In the genomic region with DNA sequence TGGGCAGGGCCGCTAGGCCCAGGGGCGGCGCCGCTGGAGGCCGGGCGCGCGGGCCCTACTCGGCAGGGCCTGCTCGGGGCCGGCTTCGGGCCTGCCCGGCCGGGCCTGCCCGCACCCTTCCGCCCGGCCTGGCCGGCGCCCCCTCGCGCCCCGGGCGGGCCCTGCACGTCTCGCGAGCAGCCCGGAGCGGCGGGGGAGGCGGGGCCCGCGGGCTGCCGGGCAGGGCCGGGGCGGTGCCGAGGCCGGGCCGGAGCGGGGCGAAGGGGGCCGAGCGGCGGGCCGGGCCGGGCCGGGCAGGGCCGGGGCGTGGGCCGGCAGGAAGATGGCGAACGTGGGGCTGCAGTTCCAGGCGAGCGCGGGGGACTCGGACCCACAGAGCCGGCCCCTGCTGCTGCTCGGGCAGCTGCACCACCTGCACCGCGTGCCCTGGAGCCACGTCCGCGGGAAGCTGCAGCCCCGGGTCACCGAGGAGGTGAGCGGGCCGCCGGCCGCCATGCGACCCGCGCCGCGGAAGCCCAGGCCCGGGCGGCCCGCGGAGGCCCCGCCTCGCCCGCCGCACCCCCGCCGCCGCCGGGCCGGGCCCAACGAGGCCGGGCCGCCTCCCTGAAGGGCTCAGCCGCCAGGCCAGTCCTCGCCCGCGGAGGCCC, we compare ENCODE assay signal across 8 cellular contexts. TPM values are rescaled to one million over a fixed set of nuclear protein-coding genes. Genes with fewer than 3 reads are reported as not detected.
DNase-seq lines count a peak whose midpoint lies in the region; ATAC-seq, FAIRE-seq and TF ChIP-seq lines count a peak whose summit lies in the region.

Gene NPEPL1 (plus strand): TSS at position 222 of the 647 bp plus-strand sequence. CDS start 101 bp downstream, at position 323.

- H3K9ac ChIP-seq in DND-41 (ENCODE audit: low read depth, low read length) = peak within 1 kb of the TSS; percentile 77
- H3K9ac ChIP-seq in Karpas-422 (ENCODE audit: low read length) = peak within 1 kb of the TSS; percentile 81
- H3K9ac ChIP-seq in keratinocyte (ENCODE audit: control insufficient read depth, extremely low read depth, insufficient read depth, low read length) = peak within 1 kb of the TSS; percentile 67

- peak; percentile 56 for TF ChIP-seq CTCF in DND-41 (IDR thresholded peaks at IDR 0.05; ENCODE audit: borderline replicate concordance, extremely low read depth, low read length, poor library complexity, severe bottlenecking)
- no peak for TF ChIP-seq CTCF in WI38 (IDR thresholded peaks at IDR 0.05; ENCODE audit: low read depth, low read length)
- no peak for TF ChIP-seq CTCF in cardiac fibroblast (IDR thresholded peaks at IDR 0.05; ENCODE audit: low read depth, low read length)
- peak in 1 of 3 experiments; percentile 47 for TF ChIP-seq CTCF in keratinocyte (optimal IDR thresholded peaks at IDR 0.05 in 1 of 3, IDR thresholded peaks at IDR 0.05 in 1 of 3, conservative IDR thresholded peaks at IDR 0.05 in 1 of 3; ENCODE audit: extremely low read depth in 1 of 3, insufficient read depth in 2 of 3, low read length in 3 of 3)

- H3K4me2 ChIP-seq in DND-41 (ENCODE audit: insufficient read depth, low read length) (peak within 1 kb of the TSS; percentile 83), Karpas-422 (ENCODE audit: low read depth, low read length, poor library complexity, severe bottlenecking) (peak within 1 kb of the TSS; percentile 87), keratinocyte (ENCODE audit: control insufficient read depth, extremely low read depth, insufficient read depth, low read depth, low read length) (peak within 1 kb of the TSS; percentile 49)

- H3K27me3 ChIP-seq in DND-41 (ENCODE audit: insufficient read depth, low read length, poor library complexity) = no peaks in the 10 kb centered on the region
- H3K27me3 ChIP-seq in Karpas-422 (ENCODE audit: low read length) = no peaks in the 10 kb centered on the region
- no peaks in the 10 kb centered on the region for H3K27me3 ChIP-seq in keratinocyte (ENCODE audit: control insufficient read depth, extremely low read depth, insufficient read depth, low read length)

- H2AFZ ChIP-seq in DND-41 (ENCODE audit: low read depth, low read length) (peak within 1 kb of the TSS; percentile 97), Karpas-422 (ENCODE audit: low read length) (peak within 1 kb of the TSS; percentile 42; the same call in 1 of the 2 replicates), keratinocyte (ENCODE audit: control insufficient read depth, low read length) (peak within 1 kb of the TSS; percentile 46)

- dilution Hi-C loops in keratinocyte (cut with MboI; ENCODE audit: extremely low pct_ligation_motif_present, low sequenced_read_pairs) = no loop called here

- H3K79me2 ChIP-seq in DND-41 (ENCODE audit: insufficient read depth, low read length) (peaks cover 21% of the 10 kb centered on the region), Karpas-422 (ENCODE audit: low read length) (peaks cover 13% of the 10 kb centered on the region), keratinocyte (ENCODE audit: control insufficient read depth, insufficient read depth, low read length) (no peaks in the 10 kb centered on the region)

- H3K9me1 ChIP-seq in keratinocyte (ENCODE audit: control insufficient read depth, extremely low read depth, insufficient read depth, low read length) = no peaks in the 10 kb centered on the region

- peaks cover 36% of the 10 kb centered on the region for H3K36me3 ChIP-seq in DND-41 (ENCODE audit: insufficient read depth, low read length)
- peaks cover 3% of the 10 kb centered on the region; the same call in 1 of the 2 replicates for H3K36me3 ChIP-seq in Karpas-422 (ENCODE audit: insufficient read depth, low read length)
- peaks cover 0 to 2% of the 10 kb centered on the region in 2 experiments for H3K36me3 ChIP-seq in keratinocyte (ENCODE audit: control insufficient read depth in 2 of 2, extremely low read depth in 1 of 2, insufficient read depth in 2 of 2, low read length in 2 of 2)

- H3K4me3 ChIP-seq in DND-41 (ENCODE audit: low read depth in 1 of 2, low read length in 2 of 2) (peak within 1 kb of the TSS; percentile 35 to 72; a peak in 3 of 4 replicates), Karpas-422 (ENCODE audit: low read length) (peak within 1 kb of the TSS; percentile 72), WI38 (ENCODE audit: low read depth, low read length) (peak within 1 kb of the TSS; percentile 40), cardiac fibroblast (replicated peaks in 1 of 2; ENCODE audit: low read depth in 2 of 2, low read length in 2 of 2) (peak within 1 kb of the TSS; percentile 43 to 51), keratinocyte (ENCODE audit: control insufficient read depth in 2 of 3, extremely low read depth in 1 of 3, insufficient read depth in 2 of 3, low read depth in 1 of 3, low read length in 3 of 3) (peak within 1 kb of the TSS; percentile 23 to 52 (median 31))

- FAIRE-seq in keratinocyte (lab: Jason Lieb, UNC) = no peak

- DNase-seq in DND-41 = peak; percentile 61
- peak; percentile 92 for DNase-seq in Karpas-422
- DNase-seq in cardiac fibroblast (ENCODE audit: low read depth in 2 of 2) = peak; percentile 67 to 84
- no peak for DNase-seq in keratinocyte (ENCODE audit: low read depth, low spot score)
- DNase-seq in stimulated activated CD4-positive, alpha-beta T cell treated with anti-CD3 and anti-CD28 coated beads, Interleukin-1b, Interleukin-23, amount 100 ng/mL, for 24 hours (ENCODE audit: low read depth in 4 of 4, low spot score in 1 of 4) = peak; percentile 28 to 57 (median 34)
- no peak for DNase-seq in NCI-H2107 (lab: John Stamatoyannopoulos, UW)

- peak within 1 kb of the TSS; percentile 78 for H3K27ac ChIP-seq in DND-41 (ENCODE audit: low read length)
- peak within 1 kb of the TSS; percentile 52 for H3K27ac ChIP-seq in Karpas-422 (ENCODE audit: low read length)
- H3K27ac ChIP-seq in keratinocyte (ENCODE audit: control insufficient read depth, insufficient read depth, low read length) = peak within 1 kb of the TSS; percentile 13

- H3K9me2 ChIP-seq in Karpas-422 (replicated peaks; ENCODE audit: insufficient read depth, low read length) = no peaks in the 10 kb centered on the region

- ATAC-seq in DND-41 (ENCODE audit: insufficient read depth, low read depth) = peak; percentile 84
- ATAC-seq in GM21529 (IDR thresholded peaks at IDR 0.05; ENCODE audit: unreplicated experiment) = peak; percentile 96

- H3K4me1 ChIP-seq in DND-41 (ENCODE audit: insufficient read depth, low read length) (peaks cover 28% of the 10 kb centered on the region), Karpas-422 (ENCODE audit: low read length) (peaks cover 17% of the 10 kb centered on the region), keratinocyte (ENCODE audit: control insufficient read depth, extremely low read depth, insufficient read depth, low read length) (peaks cover 10% of the 10 kb centered on the region)

- H3K9me3 ChIP-seq in DND-41 (ENCODE audit: insufficient read depth, low read length, severe bottlenecking) (no peaks in the 10 kb centered on the region), Karpas-422 (ENCODE audit: low read length) (no peaks in the 10 kb centered on the region), keratinocyte (ENCODE audit: control insufficient read depth, low read depth, low read length) (no peaks in the 10 kb centered on the region)

- no peaks in the 10 kb centered on the region; the same call in 1 of the 2 replicates for H4K20me1 ChIP-seq in DND-41 (ENCODE audit: insufficient read depth, low read length)
- no peaks in the 10 kb centered on the region for H4K20me1 ChIP-seq in Karpas-422 (ENCODE audit: insufficient read depth, low read depth, low read length)
- no peaks in the 10 kb centered on the region for H4K20me1 ChIP-seq in keratinocyte (ENCODE audit: control insufficient read depth, extremely low read depth, insufficient read depth, low read length)

RNA-seq across cellular contexts. Expression of gene NPEPL1, which starts in this region (rescaled TPM):
- total RNA-seq in Karpas-422 (2014; rRNA removed; shearing (Covaris generic); ENCODE audit: low replicate concordance) = 16.8 and 30.5 TPM in 2 replicates
- 4.4 to 8.3 TPM (median 4.5 TPM) in 3 replicates for polyA plus RNA-seq in keratinocyte
- 8.1 TPM for polyA plus RNA-seq in keratinocyte (2011; ENCODE audit: low read depth)
- 2.5 and 6.6 TPM in 2 replicates for polyA plus RNA-seq in keratinocyte (2011; cell fraction: cytosol; rRNA removed)
- 21.6 and 31.6 TPM in 2 replicates for polyA plus RNA-seq in keratinocyte (2011; cell fraction: nucleus; rRNA removed)
- 12.0 and 14.6 TPM in 2 replicates for polyA plus RNA-seq in keratinocyte (2012; ENCODE audit: low replicate concordance)
- polyA minus RNA-seq in keratinocyte = 4.7 to 11.1 TPM (median 7.6 TPM) in 3 replicates
- polyA minus RNA-seq in keratinocyte (2011; cell fraction: cytosol; rRNA and poly(A)+ RNA removed) = 11.5 TPM
- polyA minus RNA-seq in keratinocyte (2011; cell fraction: nucleus; rRNA and poly(A)+ RNA removed) = 8.9 and 12.0 TPM in 2 replicates

Comparison
In these comparisons a context has a peak if more than half of its experiments do, and no peak if none do; other contexts are left out.
1. DNase-seq: peak in DND-41 (single experiment), Karpas-422 (single experiment), cardiac fibroblast (2 of 2) and stimulated activated CD4-positive, alpha-beta T cell treated with anti-CD3 and anti-CD28 coated beads, Interleukin-1b, Interleukin-23, amount 100 ng/mL, for 24 hours (4 of 4); none in keratinocyte (single experiment) and NCI-H2107 (single experiment).
2. H2AFZ ChIP-seq: peak in every context shown above with its lines; median percentile 97 in DND-41; 46 in keratinocyte; 42 in Karpas-422.
3. H3K27ac ChIP-seq: peak in every context shown above with its lines; median percentile 78 in DND-41; 52 in Karpas-422; 13 in keratinocyte.
4. Peak in every context shown above with its lines, with median percentiles within 50 percentile points of each other: H3K4me2 ChIP-seq, H3K4me3 ChIP-seq and H3K9ac ChIP-seq.